ENCODE assay signal across 9 cellular contexts in genomic region chr17:28711723-28712036, GRCh38. TPM values are rescaled to one million over a fixed set of nuclear protein-coding genes. Genes with fewer than 3 reads are reported as not detected.
DNase-seq lines count a peak whose midpoint lies in the region; ATAC-seq, FAIRE-seq and TF ChIP-seq lines count a peak whose summit lies in the region.
"Had no signal": no experiment of that assay in that cellular context is flagged by ENCODE, and none has a peak within 500 bp of the region (broad histone marks: within the 10 kb centered on the region; RNA-seq: fewer than 3 reads in every experiment).

Gene PROCA1 (minus strand): TSS chr17:28711888. CDS start chr17:28711660, 228 bp downstream.

- peak; percentile 52 for DNase-seq in activated CD4-positive, alpha-beta T cell treated with anti-CD3 and anti-CD28 coated beads for 48 hours
- DNase-seq in activated CD4-positive, alpha-beta T cell treated with anti-CD3 and anti-CD28 coated beads, Interleukin-2, amount 50 U/mL, for 48 hours = no peak
- DNase-seq in GM12878 (ENCODE audit: low read depth, low spot score) (no peak), lower leg skin (ENCODE audit: low spot score in 2 of 2) (no peak), tibial nerve (ENCODE audit: low spot score in 2 of 2) (no peak), KBM-7 (no peak), putamen (ENCODE audit: low spot score) (no peak)

- intact Hi-C loops in GM12878 (cut with micrococcal nuclease; ENCODE audit: unreplicated experiment) = loop anchor here (2.0 to 10.0 kb wide), 2 partner anchors 65 to 157 kb away; partner anchors contain the start of gene UNC119
- intact Hi-C loops in lower leg skin (cut with DNase I; ENCODE audit: low total_unique reads) = no loop called here

- H3K9me3 ChIP-seq in HUES6 (ENCODE audit: control insufficient read depth, insufficient read depth, low read depth, low read length) (no peaks in the 10 kb centered on the region), GM12878 (replicated peaks; ENCODE audit: control insufficient read depth, insufficient read depth, low read length) (no peaks in the 10 kb centered on the region), tibial nerve (no peaks in the 10 kb centered on the region)

- BruUV-seq in GM12878 (replicated peaks; lab: Mats Ljungman, UMichigan) = TSS peak; percentile 64

- TF ChIP-seq RAD21 in GM12878 (IDR thresholded peaks at IDR 0.05; ENCODE audit: insufficient read depth, low read depth, low read length) = no peak

- H2AFZ ChIP-seq in GM12878 (ENCODE audit: control insufficient read depth, low read depth, low read length) = peak within 1 kb of the TSS; percentile 93

- CTCF ChIA-PET in GM12878 (lab: Yijun Ruan, JAX) = interaction anchor here (0.6 to 3.1 kb wide), 9 partner anchors 9 to 92 kb away, joined by 3 to 18 read pairs (median 4); partner anchors contain the start of gene TLCD1

- TF ChIP-seq POLR2A in GM12878 (IDR thresholded peaks at IDR 0.05; ENCODE audit: low read depth, low read length) = peak; percentile 7; the same call in 1 of the 2 replicates
- TF ChIP-seq POLR2A in lower leg skin (IDR thresholded peaks at IDR 0.05) = no peak
- no peak for TF ChIP-seq POLR2A in tibial nerve (IDR thresholded peaks at IDR 0.05)

- H3K27ac ChIP-seq in HUES6 (ENCODE audit: low read depth, low read length) (peak within 1 kb of the TSS; percentile 90), GM12878 (ENCODE audit: control insufficient read depth, insufficient read depth) (peak within 1 kb of the TSS; percentile 61), tibial nerve (peak within 1 kb of the TSS; percentile 81 to 97 (median 93))

- peak within 1 kb of the TSS; percentile 95 for H3K4me2 ChIP-seq in GM12878 (ENCODE audit: control insufficient read depth, insufficient read depth)

- peak; percentile 49 for ATAC-seq in GM12878

- TF ChIP-seq EP300 in GM12878 (IDR thresholded peaks at IDR 0.05; ENCODE audit: borderline replicate concordance in 1 of 2, control insufficient read depth in 1 of 2, low read depth in 2 of 2, low read length in 2 of 2) (no peak), tibial nerve (IDR thresholded peaks at IDR 0.05) (no peak)

- 2% methylated on average over 18 of the region's 20 CpGs for WGBS in GM12878 (ENCODE audit: insufficient coverage, insufficient replicate concordance, low lambda C conversion rate, missing lambda C conversion rate)
- WGBS in lower leg skin, 2 donors = 1 to 4% methylated on average over 20 of the region's 20 CpGs
- 1 to 2% methylated on average over 10 to 20 of the region's 20 CpGs for WGBS in tibial nerve, 2 donors

- no peak for FAIRE-seq in GM12878 (lab: Jason Lieb, UNC)
- FAIRE-seq: G401.6 had no signal

- SMC1A ChIA-PET in GM12878 (lab: Charles Lee; ENCODE audit: uncharacterized antibody, unreplicated experiment) = interaction anchor here (0.6 to 2.6 kb wide), 12 partner anchors 8 to 161 kb away, joined by 3 to 13 read pairs (median 4); partner anchors contain the start of genes RPL23A, SDF2, SUPT6H and TLCD1

- H3K36me3 ChIP-seq in HUES6 (ENCODE audit: control insufficient read depth, insufficient read depth, low read length) (peaks cover 30% of the 10 kb centered on the region), GM12878 (ENCODE audit: control insufficient read depth in 2 of 2, insufficient read depth in 2 of 2, low read length in 1 of 2) (no peaks in the 10 kb centered on the region; a peak in 1 of 4 replicates), tibial nerve (peaks cover 0 to 32% (median 5%) of the 10 kb centered on the region in 3 donors)

- H3K27me3 ChIP-seq in HUES6 (ENCODE audit: control insufficient read depth, insufficient read depth, low read length) = no peaks in the 10 kb centered on the region
- no peaks in the 10 kb centered on the region for H3K27me3 ChIP-seq in GM12878 (replicated peaks in 1 of 2; ENCODE audit: control insufficient read depth in 2 of 2, insufficient read depth in 2 of 2, low read length in 1 of 2)
- no peaks in the 10 kb centered on the region for H3K27me3 ChIP-seq in tibial nerve

- RAD21 ChIA-PET in GM12878 (lab: Charles Lee; ENCODE audit: unreplicated experiment) = interaction anchor here (0.7 to 3.4 kb wide), 13 partner anchors 8 to 406 kb away, joined by 3 to 20 read pairs (median 5); partner anchors contain the start of genes BLTP2, PIGS, RPL23A and SDF2

- in situ Hi-C loops in GM12878 (cut with MboI) = no loop called here
- in situ Hi-C loops in KBM-7 (cut with MboI; ENCODE audit: low pct_unique_long_range_greater_than_20kb, low sequenced_read_pairs) = no loop called here

- H3K4me1 ChIP-seq in HUES6 (ENCODE audit: control insufficient read depth, insufficient read depth, low read length) = peaks cover 26% of the 10 kb centered on the region
- peaks cover 9% of the 10 kb centered on the region for H3K4me1 ChIP-seq in GM12878 (ENCODE audit: control insufficient read depth, insufficient read depth, low read length)
- H3K4me1 ChIP-seq in tibial nerve = peaks cover 0 to 49% (median 10%) of the 10 kb centered on the region in 4 donors

- H3K4me3 ChIP-seq in HUES6 (ENCODE audit: low read depth, low read length) (peak within 1 kb of the TSS; percentile 82), GM12878 (peak within 1 kb of the TSS; percentile 73), lower leg skin (ENCODE audit: low read depth, poor library complexity, severe bottlenecking) (peak within 1 kb of the TSS; percentile 39), tibial nerve (peak within 1 kb of the TSS; percentile 42 to 72 (median 54))

- no peaks in the 10 kb centered on the region for H3K79me2 ChIP-seq in GM12878 (ENCODE audit: control insufficient read depth, insufficient read depth, low read length)

- H3K9ac ChIP-seq in HUES6 (ENCODE audit: low read length) (peak within 1 kb of the TSS; percentile 90), GM12878 (ENCODE audit: control insufficient read depth, insufficient read depth, low read length) (peak within 1 kb of the TSS; percentile 72)

- TF ChIP-seq CTCF in GM12878 (IDR thresholded peaks at IDR 0.05 in 2 of 3, conservative IDR thresholded peaks at IDR 0.05 in 1 of 3; ENCODE audit: control insufficient read depth in 2 of 3, extremely low read depth in 1 of 3, insufficient read depth in 1 of 3, low read depth in 3 of 3, low read length in 3 of 3) (no peak), lower leg skin (IDR thresholded peaks at IDR 0.05) (no peak), tibial nerve (IDR thresholded peaks at IDR 0.05) (no peak)

- H4K20me1 ChIP-seq in GM12878 (ENCODE audit: control insufficient read depth, insufficient read depth) = no peaks in the 10 kb centered on the region

- POLR2A ChIA-PET in GM12878 (lab: Charles Lee) = interaction anchor here (0.6 to 3.5 kb wide), 20 partner anchors 8 to 633 kb away, joined by 3 to 29 read pairs (median 5); partner anchors contain the start of genes ALDOC, BLTP2, RPL23A and SDF2

TF ChIP-seq in GM12878, 131 proteins besides CTCF, POLR2A, EP300 and RAD21 (continues in another document):
- 0 out of 2 replicates have a peak, but pooled peaks have one; percentile 10 for TF ChIP-seq NKRF (conservative IDR thresholded peaks at IDR 0.05)
- no peak for TF ChIP-seq PAX8 (IDR thresholded peaks at IDR 0.05)
- TF ChIP-seq LARP7 (IDR thresholded peaks at IDR 0.05) = 0 out of 2 replicates have a peak, but pooled peaks have one; percentile 28
- no peak for TF ChIP-seq HDAC6 (IDR thresholded peaks at IDR 0.05; ENCODE audit: unreplicated experiment)
- no peak for TF ChIP-seq CBX3 (IDR thresholded peaks at IDR 0.05; ENCODE audit: borderline replicate concordance, low read depth)
- TF ChIP-seq GATAD2B (conservative IDR thresholded peaks at IDR 0.05; ENCODE audit: low read depth) = no peak
- no peak for TF ChIP-seq ETV6 (conservative IDR thresholded peaks at IDR 0.05 in 1 of 2, IDR thresholded peaks at IDR 0.05 in 1 of 2; ENCODE audit: borderline replicate concordance in 1 of 2, low read depth in 1 of 2)
- TF ChIP-seq MYB (IDR thresholded peaks at IDR 0.05; ENCODE audit: borderline replicate concordance, low read depth, low read length) = no peak
- 0 out of 2 replicates have a peak, but pooled peaks have one; percentile 2 for TF ChIP-seq CBFB (IDR thresholded peaks at IDR 0.05; ENCODE audit: low read depth)
- no peak for TF ChIP-seq EZH2 (IDR thresholded peaks at IDR 0.05; ENCODE audit: borderline replicate concordance, control insufficient read depth, low read depth, low read length)
- 0 out of 2 replicates have a peak, but pooled peaks have one; percentile 33 for TF ChIP-seq SMARCA5 (IDR thresholded peaks at IDR 0.05)

RNA-seq across cellular contexts. Expression of gene PROCA1, which starts in this region (rescaled TPM):
- 6.2 and 8.9 TPM in 2 replicates for total RNA-seq in GM12878 (2013; cell fraction: nucleolus; rRNA removed)
- total RNA-seq in GM12878 (2014; rRNA removed) = 1.1 and 1.5 TPM in 2 replicates
- total RNA-seq in GM12878 (2014; rRNA removed; fragmentation: Illumina TruSeq; extraction: Trizol) = 1.5 and 2.6 TPM in 2 replicates
- 1.5 and 2.4 TPM in 2 replicates for total RNA-seq in GM12878 (2021)
- 0.93 TPM for polyA plus RNA-seq in GM12878 (2011; ENCODE audit: low read depth)
- polyA plus RNA-seq in GM12878 (2011; rRNA removed) = 0.99 and 1.4 TPM in 2 replicates
- 1.1 and 1.5 TPM in 2 replicates for polyA plus RNA-seq in GM12878 (2011; cell fraction: cytosol; rRNA removed)
- 6.8 and 8.9 TPM in 2 replicates for polyA plus RNA-seq in GM12878 (2011; cell fraction: nucleus; rRNA removed)
- 2.0 and 2.4 TPM in 2 replicates for polyA plus RNA-seq in GM12878 (2012)
- 1.2 and 2.0 TPM in 2 replicates for polyA plus RNA-seq in GM12878 (2014; fragmentation: Illumina TruSeq; extraction: Trizol)
- under 1 TPM; 0.35 to 0.40 TPM for polyA plus RNA-seq in GM12878 (2014; fragmentation: Nextera tagmentation; extraction: Ambion mirVana)
- polyA plus RNA-seq in GM12878 (2014; rRNA removed) = 2.1 and 4.8 TPM in 2 replicates
- polyA plus RNA-seq in GM12878 (2016; fragmentation: Nextera tagmentation; extraction: Ambion mirVana) = under 1 TPM; 0.59 to 0.83 TPM
- polyA minus RNA-seq in GM12878 (2011; rRNA and poly(A)+ RNA removed) = 0.73 and 0.82 TPM in 2 replicates
- not detected in 2 replicates for polyA minus RNA-seq in GM12878 (2011; cell fraction: cytosol; rRNA and poly(A)+ RNA removed)
- polyA minus RNA-seq in GM12878 (2011; cell fraction: nucleus; rRNA and poly(A)+ RNA removed) = 1.2 and 2.1 TPM in 2 replicates
- total RNA-seq in lower leg skin = 1 to 10 TPM in 3 of 4 donors, not detected in 1; 1.0 to 3.7 (median 3.3) TPM
- total RNA-seq in tibial nerve = 1 to 10 TPM; 2.1 to 6.3 (median 4.6) TPM
